31 cellular contexts compared by ENCODE assay signal in genomic region chr11:115664313-115664712, GRCh38.
"Had no signal": no experiment of that assay in that cellular context is flagged by ENCODE, and none has a peak within 500 bp of the region (broad histone marks: within the 10 kb centered on the region; RNA-seq: fewer than 3 reads in every experiment).

No MANE protein-coding gene starts in this region.

- H3K4me2 ChIP-seq: PC-9, SK-N-SH had no signal

- H3K9me3 ChIP-seq: MG63, SJSA1, SK-N-SH had no signal

- H3K27me3 ChIP-seq: MG63, SJSA1 had no signal

- H3K9ac ChIP-seq: SK-N-SH had no signal

- H2AFZ ChIP-seq: PC-9 had no signal

- ATAC-seq: Panc1 had no signal

- DNase-seq: Kasumi-1, KG1, MG63, NCI-H1048, NCI-H1092 treated with DMSO at 0.1 percent for 48 hours, NCI-H1105 treated with DMSO at 0.1 percent for 48 hours, NCI-H1417, NCI-H1436, NCI-H146, NCI-H1694, NCI-H187, NCI-H1930, NCI-H2029 treated with DMSO at 0.1 percent for 48 hours, NCI-H2081 treated with DMSO at 0.1 percent for 48 hours, NCI-H2107, NCI-H2171, NCI-H226, NCI-H446 treated with DMSO at 0.1 percent for 48 hours, NCI-H510A, NCI-H524, NCI-H526, NCI-H748 treated with DMSO at 0.1 percent for 48 hours, NCI-H82, PC-9, Right ventricle myocardium superior, SHP77 treated with DMSO at 0.1 percent for 48 hours, SK-N-SH, SW 1271 had no signal

- H3K4me3 ChIP-seq: MG63, PC-9, SJSA1 had no signal

- H3K36me3 ChIP-seq: MG63, SJSA1 had no signal

- H3K27ac ChIP-seq: PC-9, RWPE1, SJSA1 had no signal
